Comparison of ENCODE assay signal across 12 cellular contexts in the genomic region with DNA sequence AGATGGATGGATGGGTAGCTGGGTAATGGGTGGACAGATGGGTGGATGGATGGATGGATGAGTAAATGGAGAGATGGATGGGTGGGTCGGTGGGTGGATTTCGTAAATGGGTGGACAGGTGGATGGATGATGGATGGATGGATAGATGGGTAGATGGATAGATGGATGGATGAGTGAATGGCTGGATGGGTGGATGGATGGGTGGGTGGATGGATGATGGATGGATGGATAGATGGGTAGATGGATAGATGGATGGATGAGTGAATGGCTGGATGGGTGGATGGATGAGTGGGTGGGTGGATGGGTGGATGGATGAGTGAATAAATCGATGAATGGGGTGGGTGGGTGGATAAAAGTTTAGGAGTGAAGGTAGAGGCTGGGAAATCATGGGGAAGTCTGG. TPM values are rescaled to one million over a fixed set of nuclear protein-coding genes. Genes with fewer than 3 reads are reported as not detected.
DNase-seq lines count a peak whose midpoint lies in the region; ATAC-seq and TF ChIP-seq lines count a peak whose summit lies in the region.
"Not testable (repeated sequence)": the region's sequence is repeated elsewhere in the genome, so short reads cannot be mapped to it uniquely, and the experiment has no call there.
"Had no signal": no experiment of that assay in that cellular context is flagged by ENCODE, and none has a peak within 500 bp of the region (broad histone marks: within the 10 kb centered on the region; RNA-seq: fewer than 3 reads in every experiment).

No MANE protein-coding gene starts in this region.

- H3K9me3 ChIP-seq in AG04450 (ENCODE audit: control insufficient read depth, insufficient read depth, low read length); Karpas-422 (ENCODE audit: low read length); colonic mucosa; left ventricle myocardium inferior (replicated peaks); parathyroid adenoma (ENCODE audit: control insufficient read depth, low read length); thymus (ENCODE audit: control insufficient read depth): not testable (repeated sequence)

- not testable (repeated sequence) for H3K79me2 ChIP-seq in Karpas-422 (ENCODE audit: low read length); parathyroid adenoma

- CTCF ChIA-PET in AG04450 (lab: Charles Lee); activated B cell treated with CpG ODN at 0.5 μM for 24 hours (lab: Charles Lee): not testable (repeated sequence)

- POLR2A ChIA-PET in AG04450 (lab: Yijun Ruan, JAX), result not testable (repeated sequence)
- POLR2A ChIA-PET in activated B cell treated with CpG ODN at 0.5 μM for 24 hours (lab: Charles Lee), result interaction anchor here (0.6 to 1.7 kb wide), 2 partner anchors 24 to 1316 kb away, joined by 4 to 6 read pairs; a partner anchor contains a TSS

- not testable (repeated sequence) for H3K9me3 Mint-ChIP-seq in activated B cell treated with CpG ODN at 0.5 μM for 24 hours

- H3K27ac ChIP-seq in AG04450 (ENCODE audit: low read depth, low read length) (peak overlapping the region; percentile 96), colonic mucosa (peak overlapping the region; percentile 36), left ventricle myocardium inferior (replicated peaks) (peak overlapping the region; percentile 76), parathyroid adenoma (peak overlapping the region; percentile 39), thymus (ENCODE audit: low read depth) (peak overlapping the region; percentile 36)
- not testable (repeated sequence) for H3K27ac ChIP-seq in Karpas-422 (ENCODE audit: low read length)

- peak overlapping the region; percentile 84 for H3K27ac Mint-ChIP-seq in activated B cell treated with CpG ODN at 0.5 μM for 24 hours

- intact Hi-C loops in activated B cell treated with CpG ODN at 0.5 μM for 24 hours (cut with micrococcal nuclease), result loop anchor here (2.0 kb wide), 1 partner anchor 24 kb away; a partner anchor contains a TSS
- intact Hi-C loops in colonic mucosa (cut with DNase I); left ventricle myocardium inferior (cut with micrococcal nuclease): not testable (repeated sequence)

- TF ChIP-seq CTCF in AG04450 (IDR thresholded peaks at IDR 0.05; ENCODE audit: low read depth, low read length); activated B cell treated with CpG ODN at 0.5 μM for 24 hours (IDR thresholded peaks at IDR 0.05); colonic mucosa (IDR thresholded peaks at IDR 0.05); left ventricle myocardium inferior (IDR thresholded peaks at IDR 0.05; ENCODE audit: borderline replicate concordance); parathyroid adenoma (IDR thresholded peaks at IDR 0.05): not testable (repeated sequence)

- peak overlapping the region; percentile 14; the same call in 1 of the 2 replicates for H3K9ac ChIP-seq in Karpas-422 (ENCODE audit: low read length)
- not testable (repeated sequence) for H3K9ac ChIP-seq in colonic mucosa (ENCODE audit: low read depth in 2 of 2, low read length in 2 of 2); parathyroid adenoma

- H3K4me2 ChIP-seq in Karpas-422 (ENCODE audit: low read depth, low read length, poor library complexity, severe bottlenecking), result peak overlapping the region; percentile 14
- not testable (repeated sequence) for H3K4me2 ChIP-seq in parathyroid adenoma (ENCODE audit: low read length)

- H3K27me3 Mint-ChIP-seq in activated B cell treated with CpG ODN at 0.5 μM for 24 hours, result not testable (repeated sequence)

- not testable (repeated sequence) for H3K4me3 ChIP-seq in AG04450 (ENCODE audit: low read depth, low read length); Karpas-422 (ENCODE audit: low read length); colonic mucosa; parathyroid adenoma (ENCODE audit: low read depth, low read length); thymus (ENCODE audit: low read length)
- peak overlapping the region; percentile 34; the same call in 1 of the 2 replicates for H3K4me3 ChIP-seq in GM08714 (ENCODE audit: low read length)
- peak overlapping the region; percentile 37 for H3K4me3 ChIP-seq in left ventricle myocardium inferior

- not testable (repeated sequence) for ATAC-seq in activated B cell treated with CpG ODN at 0.5 μM for 24 hours (ENCODE audit: low read depth)

- H3K27me3 ChIP-seq in AG04450 (ENCODE audit: control insufficient read depth, insufficient read depth, low read length); Karpas-422 (ENCODE audit: low read length); colonic mucosa; parathyroid adenoma (ENCODE audit: control insufficient read depth, insufficient read depth, low read length); thymus (ENCODE audit: control insufficient read depth, insufficient read depth): not testable (repeated sequence)
- peaks cover 22% of the 10 kb centered on the region for H3K27me3 ChIP-seq in left ventricle myocardium inferior (ENCODE audit: low read depth)

- H3K9me2 ChIP-seq in Karpas-422 (replicated peaks; ENCODE audit: insufficient read depth, low read length), result not testable (repeated sequence)

- WGBS in thymus, result 98% methylated on average over 3 of the region's 3 CpGs

- not testable (repeated sequence) for H3K4me1 Mint-ChIP-seq in activated B cell treated with CpG ODN at 0.5 μM for 24 hours

- H3K36me3 Mint-ChIP-seq in activated B cell treated with CpG ODN at 0.5 μM for 24 hours (ENCODE audit: low read depth), result not testable (repeated sequence)

- not testable (repeated sequence) for DNase-seq in AG04450 (ENCODE audit: low read depth, low spot score); Karpas-422; activated B cell treated with CpG ODN at 0.5 μM for 24 hours; colonic mucosa; left ventricle myocardium inferior

- H3K36me3 ChIP-seq in Karpas-422 (ENCODE audit: insufficient read depth, low read length); colonic mucosa; left ventricle myocardium inferior; parathyroid adenoma (ENCODE audit: control insufficient read depth, insufficient read depth, low read length): not testable (repeated sequence)
- H3K36me3 ChIP-seq in thymus (ENCODE audit: control insufficient read depth, insufficient read depth), result peaks cover 61% of the 10 kb centered on the region

- H3K4me3 Mint-ChIP-seq in activated B cell treated with CpG ODN at 0.5 μM for 24 hours, result peak overlapping the region; percentile 72

- H4K20me1 ChIP-seq in Karpas-422 (ENCODE audit: insufficient read depth, low read depth, low read length), result not testable (repeated sequence)

- H3K4me1 ChIP-seq in Karpas-422 (ENCODE audit: low read length) (peaks cover 10% of the 10 kb centered on the region), left ventricle myocardium inferior (peaks cover 12% of the 10 kb centered on the region), thymus (ENCODE audit: control insufficient read depth, insufficient read depth, low read length) (peaks cover 16% of the 10 kb centered on the region)
- H3K4me1 ChIP-seq in colonic mucosa, parathyroid adenoma: not testable (repeated sequence)

- H2AFZ ChIP-seq in Karpas-422 (ENCODE audit: low read length); parathyroid adenoma: not testable (repeated sequence)

RNA-seq across cellular contexts. Expression of a gene that starts 18.6 kb away (rescaled TPM):
- polyA plus RNA-seq in AG04450 (2011; rRNA removed) (not detected in 2 replicates), thymus (21.8 TPM)
- polyA minus RNA-seq in AG04450 (2011; rRNA and poly(A)+ RNA removed), result not detected in 2 replicates
- not detected in 2 replicates for total RNA-seq in Karpas-422 (2014; rRNA removed; shearing (Covaris generic); ENCODE audit: low replicate concordance)
- total RNA-seq in activated B cell treated with CpG ODN at 0.5 μM for 24 hours (0.80 and 1.3 TPM in 2 replicates), colonic mucosa (1 to 10 TPM; 1.6 to 6.6 TPM), left ventricle myocardium inferior (1.2 TPM)
- total RNA-seq: HepG2, M059J, osteocyte had no signal
- polyA plus RNA-seq: HepG2 had no signal

RNA-seq across cellular contexts. Expression of a gene that starts 24.1 kb away (rescaled TPM):
- polyA plus RNA-seq in AG04450 (2011; rRNA removed) (not detected in 2 replicates), thymus (18.6 TPM)
- not detected in 2 replicates for polyA minus RNA-seq in AG04450 (2011; rRNA and poly(A)+ RNA removed)
- total RNA-seq in Karpas-422 (2014; rRNA removed; shearing (Covaris generic); ENCODE audit: low replicate concordance), result not detected in 2 replicates
- total RNA-seq in activated B cell treated with CpG ODN at 0.5 μM for 24 hours (27.3 and 29.7 TPM in 2 replicates), colonic mucosa (1 to 10 TPM in 1 of 2 donors, under 1 TPM in 1; 0.96 to 1.1 TPM), left ventricle myocardium inferior (0.60 TPM)
- total RNA-seq: M059J, mesothelial cell of epicardium, osteocyte had no signal

RNA-seq across cellular contexts. Expression of a gene that starts 31.3 kb away (rescaled TPM):
- 27.1 and 40.3 TPM in 2 replicates for polyA plus RNA-seq in AG04450 (2011; rRNA removed)
- polyA minus RNA-seq in AG04450 (2011; rRNA and poly(A)+ RNA removed), result 24.5 and 37.8 TPM in 2 replicates
- total RNA-seq in Karpas-422 (2014; rRNA removed; shearing (Covaris generic); ENCODE audit: low replicate concordance), result 30.0 and 37.6 TPM in 2 replicates
- total RNA-seq in activated B cell treated with CpG ODN at 0.5 μM for 24 hours, result 61.1 and 64.8 TPM in 2 replicates
- total RNA-seq in colonic mucosa, result 100 to 1,000 TPM in 1 of 2 donors, 10 to 100 TPM in 1; 75.0 to 195 TPM
- 28.3 TPM for total RNA-seq in left ventricle myocardium inferior
- 62.6 TPM for polyA plus RNA-seq in thymus

Comparison
In these comparisons a context has a peak if more than half of its experiments do, and no peak if none do; other contexts are left out.
1. RNA of a gene that starts 24.1 kb away (total RNA-seq): 27.3 to 29.7 TPM in activated B cell treated with CpG ODN at 0.5 μM for 24 hours; 0.96 to 1.1 TPM in colonic mucosa, 0.60 TPM in left ventricle myocardium inferior (single experiment) and not detected in Karpas-422; every median in the first group is over 10 times any median in the second.